ENCODE assay signal across 12 cellular contexts in the genomic region with DNA sequence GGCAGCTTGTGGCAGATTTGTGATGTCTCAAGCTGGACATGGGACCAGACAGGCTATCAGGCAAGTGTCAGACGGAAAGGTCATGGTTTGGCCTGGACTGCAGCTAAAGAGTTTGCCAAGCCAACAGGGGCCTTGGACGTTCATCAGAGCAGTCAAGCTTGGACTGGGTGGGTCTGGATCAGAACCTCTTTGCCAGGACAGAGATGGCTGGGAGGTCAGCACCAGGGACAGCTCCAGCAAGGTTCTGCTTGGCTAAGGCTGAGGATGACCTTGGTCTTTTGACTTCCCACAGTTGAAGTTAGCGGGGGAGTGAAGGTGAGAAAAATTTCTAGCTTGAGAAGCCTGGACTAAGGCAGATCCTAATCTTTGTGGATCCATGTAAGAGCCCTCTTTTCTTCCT.
DNase-seq lines count a peak whose midpoint lies in the region; ATAC-seq, FAIRE-seq and TF ChIP-seq lines count a peak whose summit lies in the region.
"Had no signal": no experiment of that assay in that cellular context is flagged by ENCODE, and none has a peak within 500 bp of the region (broad histone marks: within the 10 kb centered on the region; RNA-seq: fewer than 3 reads in every experiment).

No MANE protein-coding gene starts in this region.

- no peaks in the 10 kb centered on the region for H3K4me1 Mint-ChIP-seq in activated CD8-positive, alpha-beta memory T cell treated with anti-CD3 and anti-CD28 coated beads, Interleukin-2, amount 10 ng/mL, durations not matched to agents 7 days and 5 days
- H3K4me1 Mint-ChIP-seq in nephron progenitor cell = peaks cover 59% of the 10 kb centered on the region
- no peaks in the 10 kb centered on the region for H3K4me1 Mint-ChIP-seq in T-helper 2 cell treated with Interferon-gamma antibody and Interleukin-4, amounts not matched to agents 5 μg/mL and 100 μg/mL, for 36 hours (ENCODE audit: low read depth)

- peak; percentile 83 for FAIRE-seq in K562 (lab: Jason Lieb, UNC)

- no peaks in the 10 kb centered on the region for H3K79me2 ChIP-seq in K562 (ENCODE audit: control insufficient read depth, insufficient read depth, low read length)

- H3K27me3 Mint-ChIP-seq in activated CD8-positive, alpha-beta memory T cell treated with anti-CD3 and anti-CD28 coated beads, Interleukin-2, amount 10 ng/mL, durations not matched to agents 7 days and 5 days = peaks cover 2% of the 10 kb centered on the region
- peaks cover 50% of the 10 kb centered on the region for H3K27me3 Mint-ChIP-seq in nephron progenitor cell (ENCODE audit: low read depth, poor library complexity)
- no peaks in the 10 kb centered on the region for H3K27me3 Mint-ChIP-seq in T-helper 2 cell treated with Interferon-gamma antibody and Interleukin-4, amounts not matched to agents 5 μg/mL and 100 μg/mL, for 36 hours (ENCODE audit: low read depth)

- H3K36me3 Mint-ChIP-seq in activated CD8-positive, alpha-beta memory T cell treated with anti-CD3 and anti-CD28 coated beads, Interleukin-2, amount 10 ng/mL, durations not matched to agents 7 days and 5 days = no peaks in the 10 kb centered on the region
- no peaks in the 10 kb centered on the region for H3K36me3 Mint-ChIP-seq in nephron progenitor cell (ENCODE audit: low read depth)
- H3K36me3 Mint-ChIP-seq in T-helper 2 cell treated with Interferon-gamma antibody and Interleukin-4, amounts not matched to agents 5 μg/mL and 100 μg/mL, for 36 hours (ENCODE audit: low read depth) = no peaks in the 10 kb centered on the region
- H3K36me3 Mint-ChIP-seq: natural killer cell treated with Interleukin-12 subunit alpha and Interleukin-12 subunit beta and Interleukin-15 and Interleukin-18, amount 100 ng/mL, for 72 hours had no signal

- no peak for TF ChIP-seq CTCF in K562 (IDR thresholded peaks at IDR 0.05 in 2 of 3, conservative IDR thresholded peaks at IDR 0.05 in 1 of 3; ENCODE audit: insufficient read depth in 2 of 3, low read depth in 1 of 3, low read length in 3 of 3)
- no peak for TF ChIP-seq CTCF in nephron progenitor cell (IDR thresholded peaks at IDR 0.05)

- in situ Hi-C loops in K562 (cut with MboI) = no loop called here

- no peaks in the 10 kb centered on the region for H3K9me3 Mint-ChIP-seq in activated CD8-positive, alpha-beta memory T cell treated with anti-CD3 and anti-CD28 coated beads, Interleukin-2, amount 10 ng/mL, durations not matched to agents 7 days and 5 days (ENCODE audit: low read depth)
- no peaks in the 10 kb centered on the region for H3K9me3 Mint-ChIP-seq in nephron progenitor cell
- no peaks in the 10 kb centered on the region for H3K9me3 Mint-ChIP-seq in T-helper 2 cell treated with Interferon-gamma antibody and Interleukin-4, amounts not matched to agents 5 μg/mL and 100 μg/mL, for 36 hours
- H3K9me3 Mint-ChIP-seq: natural killer cell treated with Interleukin-12 subunit alpha and Interleukin-12 subunit beta and Interleukin-15 and Interleukin-18, amount 100 ng/mL, for 72 hours had no signal

- no peak overlapping the region for H3K27ac ChIP-seq in K562 (ENCODE audit: extremely low read depth, low read depth, low read length)
- H3K27ac ChIP-seq: thoracic aorta had no signal

- no peak overlapping the region for H3K4me3 Mint-ChIP-seq in activated CD8-positive, alpha-beta memory T cell treated with anti-CD3 and anti-CD28 coated beads, Interleukin-2, amount 10 ng/mL, durations not matched to agents 7 days and 5 days
- no peak overlapping the region for H3K4me3 Mint-ChIP-seq in nephron progenitor cell
- no peak overlapping the region for H3K4me3 Mint-ChIP-seq in T-helper 2 cell treated with Interferon-gamma antibody and Interleukin-4, amounts not matched to agents 5 μg/mL and 100 μg/mL, for 36 hours
- H3K4me3 Mint-ChIP-seq: natural killer cell treated with Interleukin-12 subunit alpha and Interleukin-12 subunit beta and Interleukin-15 and Interleukin-18, amount 100 ng/mL, for 72 hours had no signal

- intact Hi-C loops in K562 (cut with micrococcal nuclease) = no loop called here

- peak; percentile 59 for DNase-seq in activated CD8-positive, alpha-beta memory T cell treated with anti-CD3 and anti-CD28 coated beads for 24 hours
- DNase-seq in activated CD8-positive, alpha-beta memory T cell treated with anti-CD3 and anti-CD28 coated beads, Interleukin-2, amount 10 ng/mL, durations not matched to agents 7 days and 5 days = no peak
- DNase-seq in K562 (ENCODE audit: extremely low read depth in 1 of 4, low spot score in 3 of 4) = peak; percentile 39 to 66 (median 54)
- peak; percentile 91 for DNase-seq in nephron progenitor cell
- DNase-seq in cortex of kidney (lab: John Stamatoyannopoulos, UW) = no peak
- no peak for DNase-seq in T-helper 2 cell treated with Interferon-gamma antibody and Interleukin-4, amounts not matched to agents 5 μg/mL and 100 μg/mL, for 36 hours (ENCODE audit: low spot score)
- DNase-seq in NCI-H1417 (lab: John Stamatoyannopoulos, UW) = no peak
- DNase-seq: activated naive CD4-positive, alpha-beta T cell treated with Interleukin-2 at 50 U/mL for 16 hours; NCI-H1694 treated with DMSO at 0.1 percent for 48 hours had no signal

- no peaks in the 10 kb centered on the region for H3K4me1 ChIP-seq in K562 (replicated peaks in 1 of 2; ENCODE audit: control insufficient read depth in 2 of 2, insufficient read depth in 2 of 2, low read length in 2 of 2)

- no peaks in the 10 kb centered on the region for H3K36me3 ChIP-seq in K562 (ENCODE audit: control insufficient read depth, insufficient read depth, low read length)
- H3K36me3 ChIP-seq: thoracic aorta had no signal

- TF ChIP-seq RAD21 in Ishikawa (IDR thresholded peaks at IDR 0.05; ENCODE audit: low read depth) = no peak
- no peak for TF ChIP-seq RAD21 in K562 (CRISPR knock-in tag; conservative IDR thresholded peaks at IDR 0.05 in 1 of 2, IDR thresholded peaks at IDR 0.05 in 1 of 2)

- CTCF ChIA-PET in activated CD8-positive, alpha-beta memory T cell treated with anti-CD3 and anti-CD28 coated beads, Interleukin-2, amount 10 ng/mL, durations not matched to agents 7 days and 5 days (lab: Charles Lee) = no interaction called here
- CTCF ChIA-PET in K562 (lab: Yijun Ruan, JAX; ENCODE audit: low intra/inter-chr PET ratio) = no interaction called here

- H3K27me3 ChIP-seq in K562 (ENCODE audit: control insufficient read depth in 2 of 2, insufficient read depth in 2 of 2, low read length in 2 of 2) = no peaks in the 10 kb centered on the region; a peak in 1 of 5 replicates

- ATAC-seq in activated CD8-positive, alpha-beta memory T cell treated with anti-CD3 and anti-CD28 coated beads, Interleukin-2, amount 10 ng/mL, durations not matched to agents 7 days and 5 days = no peak
- peak; percentile 67 for ATAC-seq in K562
- ATAC-seq: natural killer cell treated with Interleukin-12 subunit alpha and Interleukin-12 subunit beta and Interleukin-15 and Interleukin-18, amount 100 ng/mL, for 72 hours had no signal

- no peak overlapping the region for H3K27ac Mint-ChIP-seq in activated CD8-positive, alpha-beta memory T cell treated with anti-CD3 and anti-CD28 coated beads, Interleukin-2, amount 10 ng/mL, durations not matched to agents 7 days and 5 days
- peak overlapping the region; percentile 75 for H3K27ac Mint-ChIP-seq in nephron progenitor cell
- no peak overlapping the region for H3K27ac Mint-ChIP-seq in T-helper 2 cell treated with Interferon-gamma antibody and Interleukin-4, amounts not matched to agents 5 μg/mL and 100 μg/mL, for 36 hours
- H3K27ac Mint-ChIP-seq: natural killer cell treated with Interleukin-12 subunit alpha and Interleukin-12 subunit beta and Interleukin-15 and Interleukin-18, amount 100 ng/mL, for 72 hours had no signal

- no TSS peak for BruUV-seq in K562 (replicated peaks; lab: Mats Ljungman, UMichigan)

- POLR2A ChIA-PET in K562 (lab: Yijun Ruan, JAX) = interaction anchor here (0.6 to 0.7 kb wide), 2 partner anchors 57 to 254 kb away, joined by 3 read pairs; no protein-coding TSS in a partner anchor

- WGBS in K562 (ENCODE audit: insufficient coverage, low coverage, missing lambda C conversion rate) = 0% methylated on average over 3 of the region's 3 CpGs

- no peak overlapping the region for H3K4me2 ChIP-seq in K562 (ENCODE audit: insufficient read depth, low read length)

- no peak overlapping the region for H3K9ac ChIP-seq in K562 (ENCODE audit: insufficient read depth in 1 of 2, low read depth in 2 of 2, low read length in 2 of 2)

- no peak for TF ChIP-seq POLR2A in K562 (conservative IDR thresholded peaks at IDR 0.05)

- H4K20me1 ChIP-seq in K562 (replicated peaks; ENCODE audit: control insufficient read depth, insufficient read depth, low read length) = peaks cover 9% of the 10 kb centered on the region

- H2AFZ ChIP-seq in K562 (ENCODE audit: low read depth, low read length) = no peak overlapping the region

- TF ChIP-seq EP300 in Ishikawa (IDR thresholded peaks at IDR 0.05; ENCODE audit: borderline replicate concordance) (no peak), K562 (IDR thresholded peaks at IDR 0.05; ENCODE audit: low read length) (no peak)

- H3K4me3 ChIP-seq in K562 = no peak overlapping the region
- H3K4me3 ChIP-seq: thoracic aorta had no signal

- no peaks in the 10 kb centered on the region for H3K9me1 ChIP-seq in K562 (ENCODE audit: control insufficient read depth, insufficient read depth, low read length)

- no peaks in the 10 kb centered on the region for H3K9me3 ChIP-seq in K562 (replicated peaks; ENCODE audit: control insufficient read depth, insufficient read depth, low read depth, low read length)
- H3K9me3 ChIP-seq: thoracic aorta had no signal

TF ChIP-seq in Ishikawa, 13 proteins besides CTCF, POLR2A, EP300 and RAD21 (continues in another document):
- TF ChIP-seq CEBPB (IDR thresholded peaks at IDR 0.05) (no peak), TEAD4 (IDR thresholded peaks at IDR 0.05) (no peak), CREB1 (IDR thresholded peaks at IDR 0.05; ENCODE audit: low read depth) (no peak)
- TF ChIP-seq, protein P1, sequence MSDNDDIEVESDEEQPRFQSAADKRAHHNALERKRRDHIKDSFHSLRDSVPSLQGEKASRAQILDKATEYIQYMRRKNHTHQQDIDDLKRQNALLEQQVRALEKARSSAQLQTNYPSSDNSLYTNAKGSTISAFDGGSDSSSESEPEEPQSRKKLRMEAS (IDR thresholded peaks at IDR 0.05) = no peak

TF ChIP-seq in K562, 482 proteins besides CTCF, POLR2A, EP300 and RAD21 (continues in another document):
- TF ChIP-seq, protein P2, sequence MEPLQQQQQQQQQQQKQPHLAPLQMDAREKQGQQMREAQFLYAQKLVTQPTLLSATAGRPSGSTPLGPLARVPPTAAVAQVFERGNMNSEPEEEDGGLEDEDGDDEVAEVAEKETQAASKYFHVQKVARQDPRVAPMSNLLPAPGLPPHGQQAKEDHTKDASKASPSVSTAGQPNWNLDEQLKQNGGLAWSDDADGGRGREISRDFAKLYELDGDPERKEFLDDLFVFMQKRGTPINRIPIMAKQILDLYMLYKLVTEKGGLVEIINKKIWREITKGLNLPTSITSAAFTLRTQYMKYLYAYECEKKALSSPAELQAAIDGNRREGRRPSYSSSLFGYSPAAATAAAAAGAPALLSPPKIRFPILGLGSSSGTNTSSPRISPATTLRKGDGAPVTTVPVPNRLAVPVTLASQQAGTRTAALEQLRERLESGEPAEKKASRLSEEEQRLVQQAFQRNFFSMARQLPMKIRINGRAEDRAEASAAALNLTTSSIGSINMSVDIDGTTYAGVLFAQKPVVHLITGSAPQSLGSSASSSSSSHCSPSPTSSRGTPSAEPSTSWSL (CRISPR knock-in tag; IDR thresholded peaks at IDR 0.05; ENCODE audit: borderline replicate concordance) = no peak
- TF ChIP-seq ZNF23 (CRISPR knock-in tag; IDR thresholded peaks at IDR 0.05) (no peak), ZBTB17 (CRISPR knock-in tag; IDR thresholded peaks at IDR 0.05) (no peak)

Comparison
In these comparisons a context has a peak if more than half of its experiments do, and no peak if none do; other contexts are left out.
1. DNase-seq: peak in activated CD8-positive, alpha-beta memory T cell treated with anti-CD3 and anti-CD28 coated beads for 24 hours (single experiment), K562 (4 of 4) and nephron progenitor cell (single experiment); none in activated CD8-positive, alpha-beta memory T cell treated with anti-CD3 and anti-CD28 coated beads, Interleukin-2, amount 10 ng/mL, durations not matched to agents 7 days and 5 days (single experiment), cortex of kidney (single experiment), T-helper 2 cell treated with Interferon-gamma antibody and Interleukin-4, amounts not matched to agents 5 μg/mL and 100 μg/mL, for 36 hours (single experiment) and NCI-H1417 (0 of 3).